In genomic region chr1:115225993-115226700, GRCh38 we compare ENCODE assay signal across 19 cellular contexts.
"Had no signal": no experiment of that assay in that cellular context is flagged by ENCODE, and none has a peak within 500 bp of the region (broad histone marks: within the 10 kb centered on the region; RNA-seq: fewer than 3 reads in every experiment).

No MANE protein-coding gene starts in this region.

- H3K4me3 ChIP-seq: colonic mucosa, esophagus squamous epithelium, heart left ventricle, neural progenitor cell, psoas muscle, right lobe of liver, suprapubic skin, thyroid gland had no signal

- ATAC-seq: heart left ventricle; left lobe of liver; naive thymus-derived CD4-positive, alpha-beta T cell; psoas muscle; right lobe of liver; stimulated activated naive B cell treated with anti-CD40 and anti-IgM and Interleukin-4, amounts not matched to agents 10 μg/mL and 1 μg/mL and 100 μg/mL, for 72 hours had no signal

- H3K36me3 Mint-ChIP-seq: naive thymus-derived CD4-positive, alpha-beta T cell; neural progenitor cell; stimulated activated naive B cell treated with anti-CD40 and anti-IgM and Interleukin-4, amounts not matched to agents 10 μg/mL and 1 μg/mL and 100 μg/mL, for 72 hours; type B pancreatic cell had no signal

- H3K4me1 ChIP-seq: heart left ventricle, psoas muscle, right lobe of liver, thyroid gland had no signal

- H2AFZ ChIP-seq: neural progenitor cell had no signal

- DNase-seq: colonic mucosa; dermis blood vessel endothelial cell; esophagus squamous epithelium; heart left ventricle; hypothalamus; kidney glomerular epithelial cell; mammary epithelial cell; naive thymus-derived CD4-positive, alpha-beta T cell; psoas muscle; retina; right lobe of liver; stimulated activated CD4-positive, alpha-beta T cell treated with anti-CD3 and anti-CD28 coated beads, Interleukin-2, amount 100 ng/mL, for 24 hours; stimulated activated CD4-positive, alpha-beta T cell treated with anti-CD3 and anti-CD28 coated beads, Interleukin-4, amount 100 ng/mL, for 4 hours; stimulated activated naive B cell treated with anti-CD40 and anti-IgM and Interleukin-4, amounts not matched to agents 10 μg/mL and 1 μg/mL and 100 μg/mL, for 72 hours; thyroid gland had no signal

- H3K27me3 Mint-ChIP-seq: stimulated activated naive B cell treated with anti-CD40 and anti-IgM and Interleukin-4, amounts not matched to agents 10 μg/mL and 1 μg/mL and 100 μg/mL, for 72 hours; type B pancreatic cell had no signal

- H3K9me3 ChIP-seq: colonic mucosa, esophagus squamous epithelium, heart left ventricle, psoas muscle, right lobe of liver, suprapubic skin, thyroid gland had no signal

- H3K4me3 Mint-ChIP-seq: naive thymus-derived CD4-positive, alpha-beta T cell; neural progenitor cell; stimulated activated naive B cell treated with anti-CD40 and anti-IgM and Interleukin-4, amounts not matched to agents 10 μg/mL and 1 μg/mL and 100 μg/mL, for 72 hours; type B pancreatic cell had no signal

- H3K4me2 ChIP-seq: neural progenitor cell had no signal

- H3K27ac ChIP-seq: colonic mucosa, esophagus squamous epithelium, heart left ventricle, neural progenitor cell, psoas muscle, right lobe of liver, suprapubic skin, thyroid gland had no signal

- H3K27ac Mint-ChIP-seq: naive thymus-derived CD4-positive, alpha-beta T cell; neural progenitor cell; stimulated activated naive B cell treated with anti-CD40 and anti-IgM and Interleukin-4, amounts not matched to agents 10 μg/mL and 1 μg/mL and 100 μg/mL, for 72 hours; type B pancreatic cell had no signal

- H3K36me3 ChIP-seq: colonic mucosa, esophagus squamous epithelium, heart left ventricle, neural progenitor cell, right lobe of liver, suprapubic skin, thyroid gland had no signal

- H3K27me3 ChIP-seq: colonic mucosa, esophagus squamous epithelium, heart left ventricle, neural progenitor cell, right lobe of liver, suprapubic skin, thyroid gland had no signal

- H3K9me3 Mint-ChIP-seq: naive thymus-derived CD4-positive, alpha-beta T cell; neural progenitor cell; stimulated activated naive B cell treated with anti-CD40 and anti-IgM and Interleukin-4, amounts not matched to agents 10 μg/mL and 1 μg/mL and 100 μg/mL, for 72 hours; type B pancreatic cell had no signal

- H3K4me1 Mint-ChIP-seq: naive thymus-derived CD4-positive, alpha-beta T cell; stimulated activated naive B cell treated with anti-CD40 and anti-IgM and Interleukin-4, amounts not matched to agents 10 μg/mL and 1 μg/mL and 100 μg/mL, for 72 hours had no signal
